13 cellular contexts compared by ENCODE assay signal in the genomic region with DNA sequence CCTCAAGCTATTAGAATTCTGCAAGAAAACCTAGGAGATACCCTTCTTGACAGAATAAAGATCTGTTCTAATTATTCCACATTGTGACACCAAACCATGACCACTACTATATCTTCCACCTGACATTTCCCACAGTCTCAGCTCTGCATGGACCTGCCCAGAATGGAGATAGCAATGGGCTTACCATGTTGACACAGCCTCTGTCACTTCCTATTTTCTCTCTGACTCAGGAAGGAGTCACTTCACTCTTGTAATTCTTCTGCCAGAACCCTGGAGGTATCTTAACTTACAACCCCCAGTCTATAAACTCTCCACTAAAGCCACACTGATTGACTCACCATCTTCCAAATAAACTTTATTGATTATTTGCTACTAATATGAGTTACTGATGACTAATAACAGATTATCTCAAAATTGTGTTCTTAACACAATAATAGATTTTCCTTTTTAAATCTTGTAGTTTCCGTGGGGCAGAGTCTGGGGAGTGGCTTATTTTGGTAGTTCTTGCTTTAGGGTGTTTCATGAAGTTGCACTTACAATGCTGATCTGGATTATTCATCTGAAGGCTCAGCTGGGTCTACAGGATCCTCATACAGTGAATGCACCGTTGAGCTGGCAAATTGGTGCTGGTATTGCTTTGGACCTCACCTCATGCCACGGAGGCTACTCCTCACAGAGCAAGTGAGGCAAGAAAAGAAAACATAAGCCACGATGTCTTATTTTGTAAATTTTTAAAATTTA.
DNase-seq lines count a peak whose midpoint lies in the region; ATAC-seq and TF ChIP-seq lines count a peak whose summit lies in the region.
"Had no signal": no experiment of that assay in that cellular context is flagged by ENCODE, and none has a peak within 500 bp of the region (broad histone marks: within the 10 kb centered on the region; RNA-seq: fewer than 3 reads in every experiment).

No MANE protein-coding gene starts in this region.

- H3K27ac ChIP-seq in osteoblast (ENCODE audit: low read depth, low read length), result peak overlapping the region; percentile 89

- H2AFZ ChIP-seq in osteoblast (ENCODE audit: low read length), result no peak overlapping the region

- H4K20me1 ChIP-seq in osteoblast (ENCODE audit: insufficient read depth, low read length), result no peaks in the 10 kb centered on the region

- H3K4me1 ChIP-seq in osteoblast (ENCODE audit: insufficient read depth, low read length), result peaks cover 27% of the 10 kb centered on the region

- no peaks in the 10 kb centered on the region for H3K9me3 ChIP-seq in osteoblast (ENCODE audit: low read depth, low read length)
- H3K9me3 ChIP-seq: mucosa of descending colon had no signal

- H3K79me2 ChIP-seq in osteoblast (ENCODE audit: insufficient read depth, low read length), result no peaks in the 10 kb centered on the region

- no peak for ATAC-seq in GM18870 (IDR thresholded peaks at IDR 0.05; ENCODE audit: unreplicated experiment)
- ATAC-seq: activated T-cell treated with anti-CD3 and anti-CD28 coated beads, Interleukin-2, amount 50 U/mL, for 4 hours; mucosa of descending colon had no signal

- DNase-seq in GM04503 (ENCODE audit: low read depth) (peak; percentile 11), NOMO-1 treated with dmso at 0.1 percent for 144 hours (lab: John Stamatoyannopoulos, UW; ENCODE audit: unreplicated experiment) (peak; percentile 34), dermis blood vessel endothelial cell (peak; percentile 64), osteoblast (ENCODE audit: insufficient read length, low spot score, missing footprints) (peak; percentile 92), T-helper 9 cell (no peak), COLO668 (lab: John Stamatoyannopoulos, UW; ENCODE audit: unreplicated experiment) (no peak), NCI-H2107 treated with DMSO at 0.1 percent for 48 hours (lab: John Stamatoyannopoulos, UW; ENCODE audit: unreplicated experiment) (no peak)
- DNase-seq: activated B cell treated with CpG ODN at 0.5 μM for 24 hours; activated T-cell treated with anti-CD3 and anti-CD28 coated beads, Interleukin-2, amount 50 U/mL, for 4 hours; H9; KG1; mucosa of descending colon had no signal

- peak overlapping the region; percentile 48 for H3K4me2 ChIP-seq in osteoblast (ENCODE audit: insufficient read depth, low read length)

- H3K4me3 ChIP-seq in osteoblast (ENCODE audit: insufficient read depth, low read length), result no peak overlapping the region
- H3K4me3 ChIP-seq: mucosa of descending colon had no signal

- no peaks in the 10 kb centered on the region for H3K36me3 ChIP-seq in osteoblast (ENCODE audit: insufficient read depth, low read length)

- no peaks in the 10 kb centered on the region for H3K27me3 ChIP-seq in osteoblast (ENCODE audit: insufficient read depth, low read length)

- TF ChIP-seq CTCF in osteoblast (IDR thresholded peaks at IDR 0.05; ENCODE audit: extremely low read depth, low read depth, low read length), result no peak

Comparison
In these comparisons a context has a peak if more than half of its experiments do, and no peak if none do; other contexts are left out.
1. DNase-seq: peak in GM04503 (single experiment), NOMO-1 treated with dmso at 0.1 percent for 144 hours (single experiment), dermis blood vessel endothelial cell (single experiment) and osteoblast (single experiment); none in T-helper 9 cell (single experiment), COLO668 (single experiment) and NCI-H2107 treated with DMSO at 0.1 percent for 48 hours (single experiment).